ENCODE assay signal across 8 cellular contexts in genomic region chr19:2236285-2237050, GRCh38. TPM values are rescaled to one million over a fixed set of nuclear protein-coding genes. Genes with fewer than 3 reads are reported as not detected.
DNase-seq lines count a peak whose midpoint lies in the region; TF ChIP-seq lines count a peak whose summit lies in the region.

PLEKHJ1 (minus strand) TSS chr19:2236329; CDS start chr19:2236248, 81 bp downstream.
SF3A2 (plus strand) TSS chr19:2236824; CDS start chr19:2243419, 6,595 bp downstream.

- H3K36me3 ChIP-seq in GM06990 (ENCODE audit: control insufficient read depth, insufficient read depth, low read length) (peaks cover 18% of the 10 kb centered on the region), neuron (ENCODE audit: insufficient read depth, low read length) (peaks cover 27% of the 10 kb centered on the region), subcutaneous abdominal adipose tissue (ENCODE audit: control insufficient read depth in 5 of 5, insufficient read depth in 5 of 5, low read length in 5 of 5) (peaks cover 0 to 33% (median 22%) of the 10 kb centered on the region in 5 donors)

- peaks cover 51% of the 10 kb centered on the region for H3K4me1 ChIP-seq in neuron (ENCODE audit: insufficient read depth, low read length)
- H3K4me1 ChIP-seq in subcutaneous abdominal adipose tissue (ENCODE audit: control insufficient read depth in 5 of 5, insufficient read depth in 5 of 5, low read length in 5 of 5), result peaks cover 11 to 68% (median 59%) of the 10 kb centered on the region in 5 donors

- peak within 1 kb of the TSS; percentile 99 for H3K27ac ChIP-seq in subcutaneous abdominal adipose tissue (ENCODE audit: low read depth, low read length)

- TF ChIP-seq CTCF in GM06990 (IDR thresholded peaks at IDR 0.05; ENCODE audit: insufficient read depth, low read length, poor library complexity, severe bottlenecking), result peak; percentile 97

- DNase-seq in GM06990 (ENCODE audit: extremely low read depth, insufficient read length) (peak; percentile 99), HEK293T (ENCODE audit: extremely low spot score) (peak; percentile 98), MV-4-11 (lab: John Stamatoyannopoulos, UW) (peak; percentile 98), SK-MEL-5 (ENCODE audit: low read depth, low spot score) (peak; percentile 95), foreskin melanocyte (peak; percentile 96)
- peak; percentile 98 for DNase-seq in activated naive CD4-positive, alpha-beta T cell treated with Interleukin-2 at 50 U/mL for 16 hours

- in situ Hi-C loops in SK-MEL-5 (cut with HindIII; ENCODE audit: low pct_unique_long_range_greater_than_20kb, low sequenced_read_pairs), result no loop called here

- H3K9me3 ChIP-seq in neuron (ENCODE audit: low read length) (no peaks in the 10 kb centered on the region), subcutaneous abdominal adipose tissue (ENCODE audit: control insufficient read depth in 5 of 5, low read length in 5 of 5) (no peaks in the 10 kb centered on the region)

- H3K4me3 ChIP-seq in GM06990 (replicated peaks; ENCODE audit: low read depth, low read length) (peak within 1 kb of the TSS; percentile 85), neuron (ENCODE audit: low read length) (peak within 1 kb of the TSS; percentile 50), subcutaneous abdominal adipose tissue (ENCODE audit: low read depth in 1 of 5, low read length in 5 of 5) (peak within 1 kb of the TSS; percentile 74 to 79 (median 76))

- H2AFZ ChIP-seq in neuron (ENCODE audit: low read depth, low read length), result no peak within 1 kb of the TSS

- CTCF ChIA-PET in HEK293T (lab: Yijun Ruan, JAX), result interaction anchor here (0.6 to 2.9 kb wide), 5 partner anchors 38 to 147 kb away, joined by 3 to 12 read pairs (median 4); no protein-coding TSS in a partner anchor

- peak within 1 kb of the TSS; percentile 81 to 96 (median 94) for H3K9ac ChIP-seq in subcutaneous abdominal adipose tissue (ENCODE audit: low read length in 5 of 5)

- H3K27me3 ChIP-seq in GM06990 (replicated peaks; ENCODE audit: control insufficient read depth, insufficient read depth, low read length), result no peaks in the 10 kb centered on the region
- no peaks in the 10 kb centered on the region for H3K27me3 ChIP-seq in neuron (ENCODE audit: insufficient read depth, low read length)
- no peaks in the 10 kb centered on the region for H3K27me3 ChIP-seq in subcutaneous abdominal adipose tissue (ENCODE audit: control insufficient read depth in 5 of 5, insufficient read depth in 4 of 5, low read length in 5 of 5)

- POLR2A ChIA-PET in HEK293T (lab: Yijun Ruan, JAX), result interaction anchor here (1.3 to 3.3 kb wide), 5 partner anchors 34 to 85 kb away, joined by 4 to 18 read pairs (median 6); partner anchors contain the start of gene AP3D1

TF ChIP-seq in HEK293T, 16 proteins besides CTCF, POLR2A, EP300 and RAD21:
- TF ChIP-seq L3MBTL2 (conservative IDR thresholded peaks at IDR 0.05), result peak; percentile 99
- peak; percentile 54; the same call in 1 of the 2 replicates for TF ChIP-seq ELF4 (IDR thresholded peaks at IDR 0.05)
- TF ChIP-seq ZNF384 (IDR thresholded peaks at IDR 0.05), result no peak
- TF ChIP-seq ARNT (IDR thresholded peaks at IDR 0.05), result no peak

RNA-seq across cellular contexts. Expression of gene PLEKHJ1, which starts in this region (rescaled TPM):
- 44.5 and 45.8 TPM in 2 replicates for total RNA-seq in SK-MEL-5 (2014; rRNA removed; shearing (Covaris generic))
- 74.3 and 75.1 TPM in 2 replicates for polyA plus RNA-seq in SK-MEL-5 (2015; cell fraction: cytosol; rRNA removed)
- 105 and 115 TPM in 2 replicates for polyA plus RNA-seq in SK-MEL-5 (2015; cell fraction: nucleus; rRNA removed)

RNA-seq across cellular contexts. Expression of gene SF3A2, which starts in this region (rescaled TPM):
- total RNA-seq in SK-MEL-5 (2014; rRNA removed; shearing (Covaris generic)), result 14.6 and 15.6 TPM in 2 replicates
- polyA plus RNA-seq in SK-MEL-5 (2015; cell fraction: cytosol; rRNA removed), result 30.9 and 40.3 TPM in 2 replicates
- 56.0 and 86.5 TPM in 2 replicates for polyA plus RNA-seq in SK-MEL-5 (2015; cell fraction: nucleus; rRNA removed)

Comparison
In these comparisons a context has a peak if more than half of its experiments do, and no peak if none do; other contexts are left out.
1. Peak in every context shown above with its lines: DNase-seq, H3K4me3 ChIP-seq and H3K27ac ChIP-seq.